6 cellular contexts compared by ENCODE assay signal in the genomic region with DNA sequence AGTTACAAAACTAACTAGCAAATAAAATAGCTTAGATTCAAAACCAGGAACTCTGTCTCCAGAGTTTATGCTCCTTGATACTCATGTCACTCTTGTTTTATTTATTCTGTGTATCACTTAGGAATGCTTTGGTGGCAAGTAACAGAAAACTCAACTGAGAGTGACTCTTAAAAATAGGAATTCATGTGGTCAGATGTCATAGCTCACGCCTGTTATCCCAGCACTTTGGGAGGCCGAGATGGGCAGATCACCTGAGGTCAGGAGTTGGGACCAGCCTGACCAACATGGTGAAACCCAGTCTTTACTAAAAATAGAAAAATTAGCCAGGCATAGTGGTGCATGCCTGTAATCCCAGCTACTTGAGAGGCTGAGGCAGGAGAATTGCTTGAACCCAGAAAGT.
DNase-seq lines count a peak whose midpoint lies in the region; FAIRE-seq and TF ChIP-seq lines count a peak whose summit lies in the region.
"Not testable (repeated sequence)": the region's sequence is repeated elsewhere in the genome, so short reads cannot be mapped to it uniquely, and the experiment has no call there.

No MANE protein-coding gene starts in this region.

- DNase-seq in EL: peak; percentile 18
- DNase-seq in M059J (ENCODE audit: low read depth): peak; percentile 89
- peak; percentile 92 for DNase-seq in RCC 7860 (ENCODE audit: low spot score)
- peak; percentile 53 to 55 for DNase-seq in SJSA1 (ENCODE audit: low read depth in 1 of 2, low spot score in 2 of 2)
- peak; percentile 59 for DNase-seq in glomerular visceral epithelial cell (ENCODE audit: extremely low spot score)
- DNase-seq in osteocyte (ENCODE audit: extremely low spot score, unreplicated experiment): peak; percentile 10

- FAIRE-seq in RCC 7860 (lab: Jason Lieb, UNC): peak; percentile 66

- not testable (repeated sequence) for H3K4me3 ChIP-seq in SJSA1

- H3K4me1 Mint-ChIP-seq in osteocyte (ENCODE audit: unreplicated experiment): peaks cover 28% of the 10 kb centered on the region

- peak overlapping the region; percentile 54; the same call in 1 of the 2 replicates for H3K27ac ChIP-seq in SJSA1

- H3K9me3 ChIP-seq in SJSA1 (replicated peaks): not testable (repeated sequence)

- H3K4me3 Mint-ChIP-seq in osteocyte (ENCODE audit: unreplicated experiment): not testable (repeated sequence)

- not testable (repeated sequence) for TF ChIP-seq CTCF in osteocyte (IDR thresholded peaks at IDR 0.05)

- H3K36me3 ChIP-seq in SJSA1: not testable (repeated sequence)

- not testable (repeated sequence) for H3K27me3 ChIP-seq in SJSA1 (replicated peaks)

- not testable (repeated sequence) for H3K36me3 Mint-ChIP-seq in osteocyte (ENCODE audit: unreplicated experiment)

- not testable (repeated sequence) for H3K27ac Mint-ChIP-seq in osteocyte (ENCODE audit: unreplicated experiment)

- H3K27me3 Mint-ChIP-seq in osteocyte (ENCODE audit: unreplicated experiment): not testable (repeated sequence)

- peaks cover 51% of the 10 kb centered on the region for H3K4me1 ChIP-seq in SJSA1 (replicated peaks)

- H3K9me3 Mint-ChIP-seq in osteocyte (ENCODE audit: unreplicated experiment): not testable (repeated sequence)

Comparison
In these comparisons a context has a peak if more than half of its experiments do, and no peak if none do; other contexts are left out.
1. DNase-seq: peak in every context shown above with its lines; median percentile 92 in RCC 7860; 89 in M059J; 59 in glomerular visceral epithelial cell; 54 in SJSA1; 18 in EL; 10 in osteocyte.